20 cellular contexts compared by ENCODE assay signal in the genomic region with DNA sequence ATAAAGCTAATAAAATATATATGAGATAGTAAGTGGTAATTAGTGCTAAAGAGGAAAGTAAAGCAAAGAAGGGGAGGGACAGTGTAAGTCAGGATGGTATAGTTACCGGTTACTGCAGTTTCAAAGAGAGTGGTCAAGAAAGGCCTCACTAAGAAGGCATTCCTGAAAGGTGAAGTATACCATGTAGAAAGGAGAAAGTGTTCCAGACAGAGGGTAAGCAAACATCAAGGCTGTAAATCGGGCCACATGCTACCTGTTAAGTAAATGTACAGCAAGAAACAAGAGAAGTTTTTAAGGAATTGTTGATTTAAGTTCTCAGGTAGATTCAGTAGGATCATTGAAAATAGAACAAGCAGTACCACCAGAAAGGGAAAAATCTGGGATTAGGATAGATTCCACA. TPM values are rescaled to one million over a fixed set of nuclear protein-coding genes. Genes with fewer than 3 reads are reported as not detected.
A peak's percentile ranks its signal among the peaks of the same experiment; 100 is the strongest.
DNase-seq lines count a peak whose midpoint lies in the region; ATAC-seq and TF ChIP-seq lines count a peak whose summit lies in the region.
"Had no signal": no experiment of that assay in that cellular context is flagged by ENCODE, and none has a peak within 500 bp of the region (broad histone marks: within the 10 kb centered on the region; RNA-seq: fewer than 3 reads in every experiment).

No MANE protein-coding gene starts in this region.

- H3K4me3 Mint-ChIP-seq in GM23338 (no peak overlapping the region), WTC11 (no peak overlapping the region)
- peak overlapping the region; percentile 26 to 27 for H3K4me3 Mint-ChIP-seq in stimulated activated naive B cell treated with anti-CD40 and anti-IgM and Interleukin-4, amounts not matched to agents 10 μg/mL and 1 μg/mL and 100 μg/mL, for 72 hours

- no peaks in the 10 kb centered on the region for H3K27me3 ChIP-seq in GM23338 (ENCODE audit: insufficient read depth)
- H3K27me3 ChIP-seq in left lung, result no peaks in the 10 kb centered on the region

- H3K9me3 Mint-ChIP-seq in GM23338, result peaks cover 3% of the 10 kb centered on the region; the same call in 1 of the 3 replicates
- peaks cover 7% of the 10 kb centered on the region for H3K9me3 Mint-ChIP-seq in WTC11
- no peaks in the 10 kb centered on the region for H3K9me3 Mint-ChIP-seq in stimulated activated naive B cell treated with anti-CD40 and anti-IgM and Interleukin-4, amounts not matched to agents 10 μg/mL and 1 μg/mL and 100 μg/mL, for 72 hours

- no peak overlapping the region for H3K4me3 ChIP-seq in GM23338
- no peak overlapping the region for H3K4me3 ChIP-seq in left lung

- H3K4me1 Mint-ChIP-seq in GM23338, result peaks cover 15% of the 10 kb centered on the region
- peaks cover 34% of the 10 kb centered on the region for H3K4me1 Mint-ChIP-seq in WTC11
- peaks cover 14 to 25% of the 10 kb centered on the region in 2 donors for H3K4me1 Mint-ChIP-seq in stimulated activated naive B cell treated with anti-CD40 and anti-IgM and Interleukin-4, amounts not matched to agents 10 μg/mL and 1 μg/mL and 100 μg/mL, for 72 hours

- no peaks in the 10 kb centered on the region for H3K9me2 ChIP-seq in GM23338 (ENCODE audit: insufficient read depth)

- ATAC-seq in GM23338, result no peak
- ATAC-seq in WTC11, result no peak
- peak; percentile 83 for ATAC-seq in left lung
- ATAC-seq in stimulated activated naive B cell treated with anti-CD40 and anti-IgM and Interleukin-4, amounts not matched to agents 10 μg/mL and 1 μg/mL and 100 μg/mL, for 72 hours (replicated peaks), result no peak
- ATAC-seq in HG02852 (IDR thresholded peaks at IDR 0.05; ENCODE audit: unreplicated experiment), result no peak
- ATAC-seq: left cardiac atrium had no signal

- H3K9me3 ChIP-seq in left lung, result no peaks in the 10 kb centered on the region

- peaks cover 36% of the 10 kb centered on the region; the same call in 1 of the 2 replicates for H4K20me1 ChIP-seq in GM23338 (replicated peaks; ENCODE audit: insufficient read depth)

- H2AFZ ChIP-seq in GM23338, result no peak overlapping the region

- H3K27ac ChIP-seq in GM23338 (ENCODE audit: low read depth), result no peak overlapping the region
- peak overlapping the region; percentile 53 to 65 for H3K27ac ChIP-seq in left lung

- H3F3A ChIP-seq in GM23338 (replicated peaks; ENCODE audit: low read depth), result no peaks in the 10 kb centered on the region

- intact Hi-C loops in left lung (cut with DNase I), result no loop called here

- in situ Hi-C loops in GM13976 (cut with MboI; ENCODE audit: low sequenced_read_pairs, unreplicated experiment), result no loop called here

- H3K36me3 ChIP-seq in GM23338 (ENCODE audit: insufficient read depth) (peaks cover 5% of the 10 kb centered on the region), left lung (peaks cover 0 to 9% of the 10 kb centered on the region in 2 donors)

- POLR2A ChIA-PET in WTC11 (lab: Charles Lee), result no interaction called here

- H3K4me2 ChIP-seq in GM23338, result no peak overlapping the region

- H3K36me3 Mint-ChIP-seq in GM23338 (ENCODE audit: low read depth) (peaks cover 36% of the 10 kb centered on the region), WTC11 (peaks cover 26% of the 10 kb centered on the region)
- H3K36me3 Mint-ChIP-seq in stimulated activated naive B cell treated with anti-CD40 and anti-IgM and Interleukin-4, amounts not matched to agents 10 μg/mL and 1 μg/mL and 100 μg/mL, for 72 hours, result peaks cover 9 to 27% of the 10 kb centered on the region in 2 donors

- peak overlapping the region; percentile 53; the same call in 1 of the 2 replicates for H3K27ac Mint-ChIP-seq in GM23338
- H3K27ac Mint-ChIP-seq in WTC11, result peak overlapping the region; percentile 80; the same call in 1 of the 2 replicates
- no peak overlapping the region for H3K27ac Mint-ChIP-seq in stimulated activated naive B cell treated with anti-CD40 and anti-IgM and Interleukin-4, amounts not matched to agents 10 μg/mL and 1 μg/mL and 100 μg/mL, for 72 hours

- CTCF ChIA-PET in WTC11 (lab: Charles Lee), result no interaction called here

- H3K4me1 ChIP-seq in GM23338 (ENCODE audit: insufficient read depth) (peaks cover 19% of the 10 kb centered on the region), left lung (peaks cover 6 to 51% of the 10 kb centered on the region in 2 donors)

- no peak for DNase-seq in GM23338 (ENCODE audit: low spot score)
- no peak for DNase-seq in WTC11 (ENCODE audit: low spot score)
- DNase-seq in left lung, result no peak
- DNase-seq in stimulated activated naive B cell treated with anti-CD40 and anti-IgM and Interleukin-4, amounts not matched to agents 10 μg/mL and 1 μg/mL and 100 μg/mL, for 72 hours, result no peak
- no peak for DNase-seq in globus pallidus (ENCODE audit: low spot score)
- no peak for DNase-seq in NCI-H2196 (lab: John Stamatoyannopoulos, UW; ENCODE audit: unreplicated experiment)
- no peak for DNase-seq in GM13976 (ENCODE audit: low spot score)
- DNase-seq: activated CD4-positive, alpha-beta T cell treated with anti-CD3 and anti-CD28 coated beads, Interleukin-2, amount 50 U/mL, for 4 hours; activated naive CD4-positive, alpha-beta T cell treated with Interleukin-2 at 50 U/mL for 16 hours; activated T-cell treated with anti-CD3 and anti-CD28 coated beads for 4 hours; AML-193; anterior cingulate cortex; GF-D8; hippocampal formation; left cardiac atrium; NCI-H187; NCI-H446; posterior cingulate gyrus; stimulated activated CD4-positive, alpha-beta T cell treated with anti-CD3 and anti-CD28 coated beads, Interleukin-2, amount 100 ng/mL, for 48 hours had no signal

- H3K27me3 Mint-ChIP-seq in GM23338 (ENCODE audit: insufficient read depth, low read depth, poor library complexity), result no peaks in the 10 kb centered on the region
- no peaks in the 10 kb centered on the region for H3K27me3 Mint-ChIP-seq in WTC11 (ENCODE audit: low read depth)
- H3K27me3 Mint-ChIP-seq in stimulated activated naive B cell treated with anti-CD40 and anti-IgM and Interleukin-4, amounts not matched to agents 10 μg/mL and 1 μg/mL and 100 μg/mL, for 72 hours, result no peaks in the 10 kb centered on the region

- no peak for TF ChIP-seq CTCF in GM23338 (conservative IDR thresholded peaks at IDR 0.05; ENCODE audit: low read depth in 2 of 2)
- no peak for TF ChIP-seq CTCF in WTC11 (IDR thresholded peaks at IDR 0.05)
- no peak for TF ChIP-seq CTCF in left lung (IDR thresholded peaks at IDR 0.05)
- TF ChIP-seq CTCF in GM13976 (IDR thresholded peaks at IDR 0.05; ENCODE audit: borderline replicate concordance, control extremely low read depth, extremely low read depth, insufficient read depth, missing control alignments), result no peak

- H3K79me2 ChIP-seq in GM23338 (replicated peaks; ENCODE audit: insufficient read depth), result peaks cover 100% of the 10 kb centered on the region

TF ChIP-seq in GM23338, 12 proteins besides CTCF, POLR2A, EP300 and RAD21:
- TF ChIP-seq ZNF114 (CRISPR knock-in tag; IDR thresholded peaks at IDR 0.05), result no peak

TF ChIP-seq in WTC11, 78 proteins besides CTCF, POLR2A, EP300 and RAD21:
- TF ChIP-seq GABPB1 (CRISPR knock-in tag; IDR thresholded peaks at IDR 0.05) (no peak), SP1 (CRISPR knock-in tag; conservative IDR thresholded peaks at IDR 0.05) (no peak), NR3C1 (CRISPR knock-in tag; conservative IDR thresholded peaks at IDR 0.05; ENCODE audit: low read depth) (no peak), FOXP1 (CRISPR knock-in tag; IDR thresholded peaks at IDR 0.05; ENCODE audit: borderline replicate concordance) (no peak), ZNF423 (CRISPR knock-in tag; IDR thresholded peaks at IDR 0.05) (no peak), ZNF263 (CRISPR knock-in tag; IDR thresholded peaks at IDR 0.05; ENCODE audit: low read depth) (no peak)

RNA-seq across cellular contexts. Expression of a gene that starts 9.7 kb away (rescaled TPM):
- 145 and 175 TPM in 2 replicates for total RNA-seq in GM23338 (2014; rRNA removed; shearing (Covaris generic))
- 115 and 145 TPM in 2 replicates for polyA plus RNA-seq in GM23338 (2016; fragmentation: Nextera tagmentation; extraction: Ambion mirVana)
- 76.1 to 108 TPM (median 76.4 TPM) in 3 replicates for total RNA-seq in WTC11 (2021)
- 10 to 100 TPM; 48.3 to 50.7 TPM for total RNA-seq in left lung

Comparison
In these comparisons a context has a peak if more than half of its experiments do, and no peak if none do; other contexts are left out.
1. H3K4me3 Mint-ChIP-seq: peak in stimulated activated naive B cell treated with anti-CD40 and anti-IgM and Interleukin-4, amounts not matched to agents 10 μg/mL and 1 μg/mL and 100 μg/mL, for 72 hours (2 of 2); none in GM23338 (single experiment) and WTC11 (single experiment).